ENCODE assay signal across 10 cellular contexts in the genomic region with DNA sequence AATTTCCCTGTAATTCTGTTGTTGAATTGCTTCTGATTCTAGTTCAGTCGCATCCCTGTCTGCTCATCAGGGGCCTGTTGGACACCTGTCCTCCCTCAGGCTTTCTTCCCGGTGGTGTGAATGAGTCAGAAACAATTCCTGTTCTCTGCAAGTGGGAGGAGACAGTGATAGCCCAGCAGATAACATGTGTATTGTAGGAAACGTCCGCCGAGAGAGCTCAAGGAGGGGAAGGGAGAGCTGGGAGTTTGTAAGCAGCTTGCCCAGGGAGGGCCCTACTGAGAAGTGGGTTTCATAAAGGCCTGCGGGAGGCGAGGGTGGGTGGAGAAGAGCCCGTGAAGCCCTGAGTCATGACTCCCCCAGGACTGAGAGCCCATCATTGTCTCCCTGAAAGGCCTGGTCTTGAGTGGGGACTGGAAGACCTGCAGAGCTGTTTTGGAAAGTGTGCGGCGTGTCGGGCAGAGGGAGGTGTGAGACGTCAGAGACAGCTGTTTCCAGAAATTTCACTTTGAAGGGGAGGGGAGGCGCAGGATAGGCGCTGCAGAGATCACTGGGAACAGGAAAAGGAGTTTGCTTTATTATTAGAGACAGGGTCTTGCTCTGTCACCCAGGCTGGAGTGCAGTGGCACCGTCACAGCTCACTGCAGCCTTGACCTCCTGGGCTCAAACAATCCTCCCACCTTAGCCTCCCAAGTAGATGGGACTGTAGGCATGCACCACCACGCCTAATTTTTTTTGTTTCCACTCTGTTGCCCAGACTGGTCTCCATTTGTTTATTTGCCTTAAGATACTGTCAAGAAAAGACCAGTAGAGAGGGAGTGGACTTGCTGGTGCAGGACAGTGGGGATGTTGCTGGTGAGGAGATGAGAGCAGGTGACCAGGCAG. TPM values are rescaled to one million over a fixed set of nuclear protein-coding genes. Genes with fewer than 3 reads are reported as not detected.
DNase-seq lines count a peak whose midpoint lies in the region; ATAC-seq and TF ChIP-seq lines count a peak whose summit lies in the region.
"Had no signal": no experiment of that assay in that cellular context is flagged by ENCODE, and none has a peak within 500 bp of the region (broad histone marks: within the 10 kb centered on the region; RNA-seq: fewer than 3 reads in every experiment).

No MANE protein-coding gene starts in this region.

- WGBS in spleen, 5 donors: 60 to 78% (median 68%) methylated on average over 16 of the region's 16 CpGs

- no peaks in the 10 kb centered on the region for H3K9me3 ChIP-seq in spleen
- H3K9me3 ChIP-seq: body of pancreas had no signal

- CTCF ChIA-PET in WTC11 (lab: Charles Lee): no interaction called here

- peak overlapping the region; percentile 59 for H3K4me3 Mint-ChIP-seq in activated CD4-positive, alpha-beta T cell treated with anti-CD3 and anti-CD28 coated beads, Interleukin-2, amount 10 ng/mL, durations not matched to agents 24 days and 14 days
- H3K4me3 Mint-ChIP-seq in WTC11: no peak overlapping the region

- TF ChIP-seq POLR2A in spleen (IDR thresholded peaks at IDR 0.05): no peak

- no peak for TF ChIP-seq CTCF in WTC11 (IDR thresholded peaks at IDR 0.05)
- TF ChIP-seq CTCF in spleen (IDR thresholded peaks at IDR 0.05 in 8 of 11, conservative IDR thresholded peaks at IDR 0.05 in 3 of 11): no peak

- no peaks in the 10 kb centered on the region for H3K9me3 Mint-ChIP-seq in activated CD4-positive, alpha-beta T cell treated with anti-CD3 and anti-CD28 coated beads, Interleukin-2, amount 10 ng/mL, durations not matched to agents 24 days and 14 days
- peaks cover 4% of the 10 kb centered on the region; the same call in 1 of the 2 replicates for H3K9me3 Mint-ChIP-seq in WTC11

- H3K27me3 Mint-ChIP-seq in activated CD4-positive, alpha-beta T cell treated with anti-CD3 and anti-CD28 coated beads, Interleukin-2, amount 10 ng/mL, durations not matched to agents 24 days and 14 days: no peaks in the 10 kb centered on the region
- no peaks in the 10 kb centered on the region for H3K27me3 Mint-ChIP-seq in WTC11 (ENCODE audit: low read depth)

- H3K4me3 ChIP-seq in spleen: no peak overlapping the region
- H3K4me3 ChIP-seq: body of pancreas, SK-N-MC had no signal

- ATAC-seq in WTC11 (peak; percentile 53), left ventricle myocardium superior (peak; percentile 36), GM19452 (IDR thresholded peaks at IDR 0.05; ENCODE audit: unreplicated experiment) (no peak)
- ATAC-seq: body of pancreas had no signal

- intact Hi-C loops in activated CD4-positive, alpha-beta T cell treated with anti-CD3 and anti-CD28 coated beads, Interleukin-2, amount 10 ng/mL, durations not matched to agents 24 days and 14 days (cut with micrococcal nuclease): no loop called here
- intact Hi-C loops in left ventricle myocardium superior (cut with micrococcal nuclease) (no loop called here), spleen (cut with DNase I; ENCODE audit: low total_unique reads) (no loop called here)

- H3K36me3 ChIP-seq in spleen: peaks cover 7 to 100% (median 76%) of the 10 kb centered on the region in 6 donors

- peaks cover 27% of the 10 kb centered on the region for H3K4me1 Mint-ChIP-seq in activated CD4-positive, alpha-beta T cell treated with anti-CD3 and anti-CD28 coated beads, Interleukin-2, amount 10 ng/mL, durations not matched to agents 24 days and 14 days
- peaks cover 6% of the 10 kb centered on the region for H3K4me1 Mint-ChIP-seq in WTC11

- peak overlapping the region; percentile 91 for H3K27ac Mint-ChIP-seq in activated CD4-positive, alpha-beta T cell treated with anti-CD3 and anti-CD28 coated beads, Interleukin-2, amount 10 ng/mL, durations not matched to agents 24 days and 14 days
- peak overlapping the region; percentile 71 for H3K27ac Mint-ChIP-seq in WTC11

- H3K27me3 ChIP-seq in spleen (replicated peaks in 1 of 7): no peaks in the 10 kb centered on the region
- H3K27me3 ChIP-seq: body of pancreas had no signal

- POLR2A ChIA-PET in WTC11 (lab: Charles Lee): no interaction called here

- no peak for DNase-seq in activated CD4-positive, alpha-beta T cell treated with anti-CD3 and anti-CD28 coated beads, Interleukin-2, amount 10 ng/mL, durations not matched to agents 24 days and 14 days
- no peak for DNase-seq in activated CD4-positive, alpha-beta T cell treated with anti-CD3 and anti-CD28 coated beads, Interleukin-2, amount 50 U/mL, for 4 hours
- DNase-seq in WTC11 (ENCODE audit: low spot score) (no peak), left ventricle myocardium superior (peak; percentile 13), spleen (no peak)
- no peak for DNase-seq in stimulated activated naive CD4-positive, alpha-beta T cell (lab: John Stamatoyannopoulos, UW)
- DNase-seq in stimulated activated CD4-positive, alpha-beta T cell treated with anti-CD3 and anti-CD28 coated beads, Interleukin-4, amount 100 ng/mL, for 4 hours: no peak
- DNase-seq: body of pancreas had no signal

- H3K27ac ChIP-seq in spleen: peak overlapping the region in 6 of 8 donors; percentile 5 to 61 (median 19)
- H3K27ac ChIP-seq: body of pancreas, SK-N-MC had no signal

- peaks cover 0 to 23% (median 13%) of the 10 kb centered on the region in 6 donors for H3K4me1 ChIP-seq in spleen
- H3K4me1 ChIP-seq: body of pancreas had no signal

- H3K36me3 Mint-ChIP-seq in activated CD4-positive, alpha-beta T cell treated with anti-CD3 and anti-CD28 coated beads, Interleukin-2, amount 10 ng/mL, durations not matched to agents 24 days and 14 days (ENCODE audit: low read depth): peaks cover 77% of the 10 kb centered on the region
- H3K36me3 Mint-ChIP-seq in WTC11: peaks cover 52% of the 10 kb centered on the region

TF ChIP-seq in WTC11, 78 proteins besides CTCF, POLR2A, EP300 and RAD21 (continues in another document):
- TF ChIP-seq TCF7 (CRISPR knock-in tag; IDR thresholded peaks at IDR 0.05; ENCODE audit: low read depth): no peak
- TF ChIP-seq, protein P1, sequence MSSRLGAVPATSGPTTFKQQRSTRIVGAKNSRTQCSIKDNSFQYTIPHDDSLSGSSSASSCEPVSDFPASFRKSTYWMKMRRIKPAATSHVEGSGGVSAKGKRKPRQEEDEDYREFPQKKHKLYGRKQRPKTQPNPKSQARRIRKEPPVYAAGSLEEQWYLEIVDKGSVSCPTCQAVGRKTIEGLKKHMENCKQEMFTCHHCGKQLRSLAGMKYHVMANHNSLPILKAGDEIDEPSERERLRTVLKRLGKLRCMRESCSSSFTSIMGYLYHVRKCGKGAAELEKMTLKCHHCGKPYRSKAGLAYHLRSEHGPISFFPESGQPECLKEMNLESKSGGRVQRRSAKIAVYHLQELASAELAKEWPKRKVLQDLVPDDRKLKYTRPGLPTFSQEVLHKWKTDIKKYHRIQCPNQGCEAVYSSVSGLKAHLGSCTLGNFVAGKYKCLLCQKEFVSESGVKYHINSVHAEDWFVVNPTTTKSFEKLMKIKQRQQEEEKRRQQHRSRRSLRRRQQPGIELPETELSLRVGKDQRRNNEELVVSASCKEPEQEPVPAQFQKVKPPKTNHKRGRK (CRISPR knock-in tag; IDR thresholded peaks at IDR 0.05; ENCODE audit: borderline replicate concordance): no peak
- no peak for TF ChIP-seq SMAD4 (CRISPR knock-in tag; IDR thresholded peaks at IDR 0.05)
- TF ChIP-seq FOXJ3 (CRISPR knock-in tag; IDR thresholded peaks at IDR 0.05; ENCODE audit: borderline replicate concordance): no peak
- TF ChIP-seq ZBTB21 (CRISPR knock-in tag; IDR thresholded peaks at IDR 0.05; ENCODE audit: borderline replicate concordance): no peak
- no peak for TF ChIP-seq SP1 (CRISPR knock-in tag; conservative IDR thresholded peaks at IDR 0.05)
- TF ChIP-seq NFYB (CRISPR knock-in tag; conservative IDR thresholded peaks at IDR 0.05; ENCODE audit: low read depth): no peak
- no peak for TF ChIP-seq ZNF219 (CRISPR knock-in tag; IDR thresholded peaks at IDR 0.05; ENCODE audit: borderline replicate concordance)

RNA-seq across cellular contexts. Expression of a gene that starts 35.3 kb away (rescaled TPM):
- 101 and 109 TPM in 2 replicates for total RNA-seq in activated CD4-positive, alpha-beta T cell treated with anti-CD3 and anti-CD28 coated beads, Interleukin-2, amount 10 ng/mL, durations not matched to agents 24 days and 14 days
- 43.4 to 45.6 TPM (median 45.1 TPM) in 3 replicates for total RNA-seq in WTC11 (2021)
- total RNA-seq in left ventricle myocardium superior: 20.5 TPM
- total RNA-seq in spleen: 100 to 1,000 TPM in 6 of 7 donors, 10 to 100 TPM in 1; 89.6 to 137 (median 112) TPM
- 100 to 1,000 TPM in 1 of 3 donors, 10 to 100 TPM in 2; 68.4 to 101 (median 74.4) TPM for polyA plus RNA-seq in spleen

RNA-seq across cellular contexts. Expression of a gene that starts 38.7 kb away (rescaled TPM):
- total RNA-seq in activated CD4-positive, alpha-beta T cell treated with anti-CD3 and anti-CD28 coated beads, Interleukin-2, amount 10 ng/mL, durations not matched to agents 24 days and 14 days: not detected in 2 replicates
- total RNA-seq in WTC11 (2021): 0.11 TPM in 1 of 3 replicates, not detected in the others
- not detected for total RNA-seq in left ventricle myocardium superior
- total RNA-seq in spleen: under 1 TPM in 3 of 7 donors, not detected in 4; 0.37 to 0.72 (median 0.70) TPM
- under 1 TPM in 1 of 3 donors, not detected in 2; 0.13 TPM for polyA plus RNA-seq in spleen
- total RNA-seq: body of pancreas had no signal

RNA-seq across cellular contexts. Expression of a gene that starts 40.1 kb away (rescaled TPM):
- total RNA-seq in activated CD4-positive, alpha-beta T cell treated with anti-CD3 and anti-CD28 coated beads, Interleukin-2, amount 10 ng/mL, durations not matched to agents 24 days and 14 days: 112 and 116 TPM in 2 replicates
- total RNA-seq in WTC11 (2021) (104 to 120 TPM (median 120 TPM) in 3 replicates), left ventricle myocardium superior (41.3 TPM), spleen (10 to 100 TPM; 10.9 to 26.4 (median 18.2) TPM)
- 1 to 10 TPM; 3.6 to 6.2 (median 4.4) TPM for polyA plus RNA-seq in spleen

RNA-seq across cellular contexts. Expression of a gene that starts 49.5 kb away (rescaled TPM):
- total RNA-seq in activated CD4-positive, alpha-beta T cell treated with anti-CD3 and anti-CD28 coated beads, Interleukin-2, amount 10 ng/mL, durations not matched to agents 24 days and 14 days: not detected in 2 replicates
- total RNA-seq in WTC11 (2021) (not detected in 3 replicates), left ventricle myocardium superior (not detected), spleen (under 1 TPM in 3 of 7 donors, not detected in 4; 0.30 to 0.63 (median 0.43) TPM)
- under 1 TPM; 0.09 to 0.20 (median 0.13) TPM for polyA plus RNA-seq in spleen
- total RNA-seq: body of pancreas had no signal

RNA-seq across cellular contexts. Expression of a gene that starts 59.9 kb away (rescaled TPM):
- total RNA-seq in activated CD4-positive, alpha-beta T cell treated with anti-CD3 and anti-CD28 coated beads, Interleukin-2, amount 10 ng/mL, durations not matched to agents 24 days and 14 days: not detected in 2 replicates
- total RNA-seq in WTC11 (2021): not detected in 3 replicates
- total RNA-seq in left ventricle myocardium superior: not detected
- 1 to 10 TPM in 1 of 7 donors, under 1 TPM in 3, not detected in 3; 0.40 to 1.1 (median 0.62) TPM for total RNA-seq in spleen
- under 1 TPM; 0.29 to 0.67 (median 0.33) TPM for polyA plus RNA-seq in spleen
